13 cellular contexts compared by ENCODE assay signal in genomic region chr4:119297795-119298194, GRCh38. TPM values are rescaled to one million over a fixed set of nuclear protein-coding genes. Genes with fewer than 3 reads are reported as not detected.
DNase-seq lines count a peak whose midpoint lies in the region; ATAC-seq and TF ChIP-seq lines count a peak whose summit lies in the region.
"Had no signal": no experiment of that assay in that cellular context is flagged by ENCODE, and none has a peak within 500 bp of the region (broad histone marks: within the 10 kb centered on the region; RNA-seq: fewer than 3 reads in every experiment).

No MANE protein-coding gene starts in this region.

- H3K4me3 Mint-ChIP-seq in MCF 10A (ENCODE audit: unreplicated experiment) (peak overlapping the region; percentile 93), type B pancreatic cell (peak overlapping the region; percentile 98)
- peak overlapping the region; percentile 97 for H3K4me3 Mint-ChIP-seq in activated T-helper 1 cell treated with anti-CD3 and anti-CD28 coated beads, Interleukin-12 subunit alpha, Interleukin-12 subunit beta, Interleukin-2, Interleukin-4 antibody, amounts not matched to agents 30 ng/mL and 10 ng/mL and 1 ng/mL, durations not matched to agents 14 hours and 24 hours and 36 hours

- H2AFZ ChIP-seq in hepatocyte, result no peak overlapping the region

- H3K9me2 ChIP-seq in hepatocyte (replicated peaks; ENCODE audit: insufficient read depth), result no peaks in the 10 kb centered on the region

- no peaks in the 10 kb centered on the region for H3K27me3 Mint-ChIP-seq in MCF 10A (ENCODE audit: insufficient read depth, unreplicated experiment)
- H3K27me3 Mint-ChIP-seq in activated T-helper 1 cell treated with anti-CD3 and anti-CD28 coated beads, Interleukin-12 subunit alpha, Interleukin-12 subunit beta, Interleukin-2, Interleukin-4 antibody, amounts not matched to agents 30 ng/mL and 10 ng/mL and 1 ng/mL, durations not matched to agents 14 hours and 24 hours and 36 hours (ENCODE audit: insufficient read depth), result no peaks in the 10 kb centered on the region
- no peaks in the 10 kb centered on the region for H3K27me3 Mint-ChIP-seq in type B pancreatic cell

- H3K36me3 ChIP-seq in breast epithelium (no peaks in the 10 kb centered on the region), hepatocyte (replicated peaks; ENCODE audit: insufficient read depth, low read depth) (no peaks in the 10 kb centered on the region), MG63 (peaks cover 24% of the 10 kb centered on the region)
- H3K36me3 ChIP-seq: ovary had no signal

- no peaks in the 10 kb centered on the region for H4K20me1 ChIP-seq in hepatocyte (ENCODE audit: insufficient read depth, poor library complexity, severe bottlenecking)

- H3K4me3 ChIP-seq in breast epithelium (peak overlapping the region in 1 of 3 donors; percentile 82), hepatocyte (peak overlapping the region; percentile 2), MG63 (no peak overlapping the region)

- H3K36me3 Mint-ChIP-seq in MCF 10A (ENCODE audit: insufficient read depth, unreplicated experiment), result peaks cover 37% of the 10 kb centered on the region
- H3K36me3 Mint-ChIP-seq in activated T-helper 1 cell treated with anti-CD3 and anti-CD28 coated beads, Interleukin-12 subunit alpha, Interleukin-12 subunit beta, Interleukin-2, Interleukin-4 antibody, amounts not matched to agents 30 ng/mL and 10 ng/mL and 1 ng/mL, durations not matched to agents 14 hours and 24 hours and 36 hours (ENCODE audit: low read depth), result peaks cover 35% of the 10 kb centered on the region
- H3K36me3 Mint-ChIP-seq in type B pancreatic cell, result peaks cover 29% of the 10 kb centered on the region

- H3K27ac Mint-ChIP-seq in MCF 10A (ENCODE audit: low read depth, unreplicated experiment), result peak overlapping the region; percentile 97
- H3K27ac Mint-ChIP-seq in activated T-helper 1 cell treated with anti-CD3 and anti-CD28 coated beads, Interleukin-12 subunit alpha, Interleukin-12 subunit beta, Interleukin-2, Interleukin-4 antibody, amounts not matched to agents 30 ng/mL and 10 ng/mL and 1 ng/mL, durations not matched to agents 14 hours and 24 hours and 36 hours, result no peak overlapping the region
- peak overlapping the region; percentile 100 for H3K27ac Mint-ChIP-seq in type B pancreatic cell

- no peak for TF ChIP-seq POLR2A in breast epithelium (IDR thresholded peaks at IDR 0.05)

- CTCF ChIA-PET in MCF 10A (lab: Yijun Ruan, JAX), result interaction anchor here (0.8 to 5.1 kb wide), 5 partner anchors 11 to 330 kb away, joined by 3 to 33 read pairs (median 8); no protein-coding TSS in a partner anchor

- H3K4me1 ChIP-seq in breast epithelium, result no peaks in the 10 kb centered on the region
- peaks cover 9% of the 10 kb centered on the region for H3K4me1 ChIP-seq in hepatocyte (ENCODE audit: insufficient read depth)

- H3K9me3 ChIP-seq in breast epithelium (no peaks in the 10 kb centered on the region), hepatocyte (ENCODE audit: low read depth) (no peaks in the 10 kb centered on the region), MG63 (no peaks in the 10 kb centered on the region)
- H3K9me3 ChIP-seq: BE2C, ovary had no signal

- H3K27me3 ChIP-seq in breast epithelium, result no peaks in the 10 kb centered on the region
- H3K27me3 ChIP-seq in hepatocyte, result no peaks in the 10 kb centered on the region
- H3K27me3 ChIP-seq in MG63, result no peaks in the 10 kb centered on the region
- H3K27me3 ChIP-seq: BE2C, ovary had no signal

- no peak overlapping the region for H3K27ac ChIP-seq in breast epithelium
- H3K27ac ChIP-seq in hepatocyte, result peak overlapping the region; percentile 96
- H3K27ac ChIP-seq: ovary had no signal

- H3K9me3 Mint-ChIP-seq in MCF 10A (ENCODE audit: unreplicated experiment) (no peaks in the 10 kb centered on the region), type B pancreatic cell (no peaks in the 10 kb centered on the region)
- no peaks in the 10 kb centered on the region for H3K9me3 Mint-ChIP-seq in activated T-helper 1 cell treated with anti-CD3 and anti-CD28 coated beads, Interleukin-12 subunit alpha, Interleukin-12 subunit beta, Interleukin-2, Interleukin-4 antibody, amounts not matched to agents 30 ng/mL and 10 ng/mL and 1 ng/mL, durations not matched to agents 14 hours and 24 hours and 36 hours

- ATAC-seq in HG03354 (IDR thresholded peaks at IDR 0.05; ENCODE audit: poor library complexity, severe bottlenecking, unreplicated experiment), result no peak
- ATAC-seq in GM18520 (IDR thresholded peaks at IDR 0.05; ENCODE audit: unreplicated experiment), result no peak

- DNase-seq in MCF 10A (ENCODE audit: unreplicated experiment), result no peak
- no peak for DNase-seq in breast epithelium (ENCODE audit: low spot score in 2 of 2)
- no peak for DNase-seq in activated T-helper 1 cell treated with anti-CD3 and anti-CD28 coated beads, Interleukin-12 subunit alpha, Interleukin-12 subunit beta, Interleukin-2, Interleukin-4 antibody, amounts not matched to agents 30 ng/mL and 10 ng/mL and 1 ng/mL, durations not matched to agents 14 hours and 24 hours and 36 hours (ENCODE audit: low spot score)
- no peak for DNase-seq in hepatocyte (ENCODE audit: low spot score)
- no peak for DNase-seq in type B pancreatic cell (ENCODE audit: extremely low spot score, unreplicated experiment)
- no peak for DNase-seq in MG63
- DNase-seq: BE2C; ovary; stimulated activated CD4-positive, alpha-beta T cell treated with anti-CD3 and anti-CD28 coated beads, Interleukin-2, amount 100 ng/mL, for 48 hours; SW 1271 had no signal

- 93% methylated on average over 1 of the region's 1 CpG for WGBS in hepatocyte (ENCODE audit: low lambda C conversion rate, missing lambda C conversion rate)

- TF ChIP-seq CTCF in MCF 10A (IDR thresholded peaks at IDR 0.05; ENCODE audit: unreplicated experiment), result no peak
- TF ChIP-seq CTCF in breast epithelium (IDR thresholded peaks at IDR 0.05), result no peak
- no peak for TF ChIP-seq CTCF in hepatocyte (IDR thresholded peaks at IDR 0.05; ENCODE audit: poor library complexity)
- TF ChIP-seq CTCF in type B pancreatic cell (conservative IDR thresholded peaks at IDR 0.05), result no peak

- H3K79me2 ChIP-seq in hepatocyte, result peaks cover 46% of the 10 kb centered on the region

- peak overlapping the region; percentile 89 for H3K4me2 ChIP-seq in hepatocyte

- intact Hi-C loops in MCF 10A (cut with micrococcal nuclease), result no loop called here
- intact Hi-C loops in breast epithelium (cut with DNase I; ENCODE audit: low total_unique reads), result no loop called here
- intact Hi-C loops in activated T-helper 1 cell treated with anti-CD3 and anti-CD28 coated beads, Interleukin-12 subunit alpha, Interleukin-12 subunit beta, Interleukin-2, Interleukin-4 antibody, amounts not matched to agents 30 ng/mL and 10 ng/mL and 1 ng/mL, durations not matched to agents 14 hours and 24 hours and 36 hours (cut with micrococcal nuclease), result loop anchor here (2.0 kb wide), 1 partner anchor 1019 kb away; no protein-coding TSS in a partner anchor

- peaks cover 12% of the 10 kb centered on the region for H3K4me1 Mint-ChIP-seq in MCF 10A (ENCODE audit: insufficient read depth, unreplicated experiment)
- peaks cover 38% of the 10 kb centered on the region for H3K4me1 Mint-ChIP-seq in activated T-helper 1 cell treated with anti-CD3 and anti-CD28 coated beads, Interleukin-12 subunit alpha, Interleukin-12 subunit beta, Interleukin-2, Interleukin-4 antibody, amounts not matched to agents 30 ng/mL and 10 ng/mL and 1 ng/mL, durations not matched to agents 14 hours and 24 hours and 36 hours (ENCODE audit: low read depth)
- H3K4me1 Mint-ChIP-seq in type B pancreatic cell (ENCODE audit: unreplicated experiment), result peaks cover 23% of the 10 kb centered on the region

- BruUV-seq in MCF 10A (replicated peaks; lab: Mats Ljungman, UMichigan), result TSS peak; percentile 3

- POLR2A ChIA-PET in MCF 10A (lab: Yijun Ruan, JAX), result interaction anchor here (0.8 to 4.5 kb wide), 4 partner anchors 269 to 316 kb away, joined by 3 to 26 read pairs (median 10); no protein-coding TSS in a partner anchor

RNA-seq across cellular contexts. Expression of gene FABP2, which starts 24.1 kb away (rescaled TPM):
- not detected in 2 replicates for total RNA-seq in MCF 10A (2022)
- not detected for total RNA-seq in breast epithelium
- not detected in 2 replicates for total RNA-seq in activated T-helper 1 cell treated with anti-CD3 and anti-CD28 coated beads, Interleukin-12 subunit alpha, Interleukin-12 subunit beta, Interleukin-2, Interleukin-4 antibody, amounts not matched to agents 30 ng/mL and 10 ng/mL and 1 ng/mL, durations not matched to agents 14 hours and 24 hours and 36 hours
- 6.3 and 10.7 TPM in 2 replicates for total RNA-seq in hepatocyte
- polyA plus RNA-seq in hepatocyte, result 3.7 and 7.0 TPM in 2 replicates
- 4.1 and 12.4 TPM in 2 replicates for total RNA-seq in type B pancreatic cell (ENCODE audit: low replicate concordance)
- total RNA-seq in MG63 (2014; rRNA removed; shearing (Covaris generic); ENCODE audit: low replicate concordance), result not detected in 2 replicates
- total RNA-seq: HT1080 had no signal
- polyA plus RNA-seq: ovary had no signal
